23 cellular contexts compared by ENCODE assay signal in genomic region chr18:3879836-3880120, GRCh38.
DNase-seq lines count a peak whose midpoint lies in the region; ATAC-seq, FAIRE-seq and TF ChIP-seq lines count a peak whose summit lies in the region.
"Had no signal": no experiment of that assay in that cellular context is flagged by ENCODE, and none has a peak within 500 bp of the region (broad histone marks: within the 10 kb centered on the region; RNA-seq: fewer than 3 reads in every experiment).

No MANE protein-coding gene starts in this region.

- 33% methylated on average over 19 of the region's 19 CpGs for WGBS in K562 (ENCODE audit: insufficient coverage, low coverage, missing lambda C conversion rate)

- H3K27ac ChIP-seq in K562 (ENCODE audit: extremely low read depth, low read depth, low read length) (no peak overlapping the region), kidney (ENCODE audit: low read depth in 2 of 2, low read length in 2 of 2) (no peak overlapping the region)
- H3K27ac ChIP-seq: A549, C4-2B had no signal

- H3K4me3 Mint-ChIP-seq in chondrocyte (ENCODE audit: unreplicated experiment), result no peak overlapping the region
- H3K4me3 Mint-ChIP-seq in stimulated activated naive CD8-positive, alpha-beta T cell treated with anti-CD3 and anti-CD28 coated beads, Interleukin-15, amount 100 ng/mL, for 72 hours, result no peak overlapping the region
- H3K4me3 Mint-ChIP-seq: CD4-positive, alpha-beta T cell; GM23338; HFFc6; IgD-negative memory B cell had no signal

- H3K4me3 ChIP-seq in K562 (no peak overlapping the region), kidney (ENCODE audit: low read length in 2 of 2) (no peak overlapping the region)
- H3K4me3 ChIP-seq: A549, GM23338 had no signal

- H3K27me3 Mint-ChIP-seq in chondrocyte (ENCODE audit: low read depth), result peaks cover 3% of the 10 kb centered on the region
- H3K27me3 Mint-ChIP-seq in stimulated activated naive CD8-positive, alpha-beta T cell treated with anti-CD3 and anti-CD28 coated beads, Interleukin-15, amount 100 ng/mL, for 72 hours, result peaks cover 8% of the 10 kb centered on the region
- H3K27me3 Mint-ChIP-seq: IgD-negative memory B cell had no signal

- H3K4me1 ChIP-seq in K562 (replicated peaks in 1 of 2; ENCODE audit: control insufficient read depth in 2 of 2, insufficient read depth in 2 of 2, low read length in 2 of 2) (peaks cover 0 to 11% of the 10 kb centered on the region in 2 experiments; a peak in 1 of 5 replicates), kidney (ENCODE audit: control insufficient read depth in 1 of 2, insufficient read depth in 1 of 2, low read depth in 1 of 2, low read length in 2 of 2) (no peaks in the 10 kb centered on the region)
- H3K4me1 ChIP-seq: Caco-2 had no signal

- H4K20me1 ChIP-seq in K562 (replicated peaks; ENCODE audit: control insufficient read depth, insufficient read depth, low read length), result no peaks in the 10 kb centered on the region; the same call in 1 of the 2 replicates

- no TSS peak for BruUV-seq in K562 (replicated peaks; lab: Mats Ljungman, UMichigan)

- in situ Hi-C loops in K562 (cut with MboI), result no loop called here

- intact Hi-C loops in K562 (cut with micrococcal nuclease) (no loop called here), kidney (cut with DNase I) (no loop called here)

- H3K27ac Mint-ChIP-seq in chondrocyte (ENCODE audit: unreplicated experiment), result no peak overlapping the region
- H3K27ac Mint-ChIP-seq in stimulated activated naive CD8-positive, alpha-beta T cell treated with anti-CD3 and anti-CD28 coated beads, Interleukin-15, amount 100 ng/mL, for 72 hours, result no peak overlapping the region
- H3K27ac Mint-ChIP-seq: CD4-positive, alpha-beta T cell; GM23338; HFFc6; IgD-negative memory B cell had no signal

- H3K9me3 ChIP-seq in K562 (replicated peaks; ENCODE audit: control insufficient read depth, insufficient read depth, low read depth, low read length) (no peaks in the 10 kb centered on the region), kidney (ENCODE audit: control insufficient read depth in 1 of 2, low read length in 2 of 2) (no peaks in the 10 kb centered on the region)
- H3K9me3 ChIP-seq: A549, Caco-2 had no signal

- TF ChIP-seq CTCF in K562 (IDR thresholded peaks at IDR 0.05 in 2 of 3, conservative IDR thresholded peaks at IDR 0.05 in 1 of 3; ENCODE audit: insufficient read depth in 2 of 3, low read depth in 1 of 3, low read length in 3 of 3), result no peak
- TF ChIP-seq CTCF in chondrocyte (IDR thresholded peaks at IDR 0.05), result no peak
- TF ChIP-seq CTCF in kidney (IDR thresholded peaks at IDR 0.05; ENCODE audit: borderline replicate concordance, extremely low read depth, insufficient read depth), result no peak

- no peak for TF ChIP-seq RAD21 in K562 (CRISPR knock-in tag; conservative IDR thresholded peaks at IDR 0.05 in 1 of 2, IDR thresholded peaks at IDR 0.05 in 1 of 2)

- no peak for FAIRE-seq in K562 (lab: Jason Lieb, UNC)
- no peak for FAIRE-seq in kidney (lab: Jason Lieb, UNC)
- FAIRE-seq: A549, D721Med, HepG2 had no signal

- DNase-seq in K562 (ENCODE audit: extremely low read depth in 1 of 4, low spot score in 3 of 4) (no peak), chondrocyte (ENCODE audit: low spot score) (peak; percentile 88), kidney (peak; percentile 68), 8988T (no peak), RKO (ENCODE audit: low spot score) (no peak)
- no peak for DNase-seq in stimulated activated naive CD8-positive, alpha-beta T cell treated with anti-CD3 and anti-CD28 coated beads, Interleukin-15, amount 100 ng/mL, for 72 hours
- DNase-seq: AML-193; Caco-2; CD4-positive, alpha-beta T cell; DMS79 treated with DMSO at 0.1 percent for 48 hours; GF-D8; H7; HFFc6; KG1 had no signal

- ATAC-seq in K562 (no peak; the same call in 1 of the 3 replicates), HG03025 (IDR thresholded peaks at IDR 0.05; ENCODE audit: low FRiP score, unreplicated experiment) (no peak), HG03442 (IDR thresholded peaks at IDR 0.05; ENCODE audit: unreplicated experiment) (no peak)
- ATAC-seq in stimulated activated naive CD8-positive, alpha-beta T cell treated with anti-CD3 and anti-CD28 coated beads, Interleukin-15, amount 100 ng/mL, for 72 hours, result peak; percentile 9
- ATAC-seq: A549, GM23338, HCT116, HepG2 had no signal

- H3K36me3 Mint-ChIP-seq in chondrocyte (ENCODE audit: low read depth), result peaks cover 3% of the 10 kb centered on the region
- H3K36me3 Mint-ChIP-seq: IgD-negative memory B cell had no signal

- CTCF ChIA-PET in K562 (lab: Yijun Ruan, JAX; ENCODE audit: low intra/inter-chr PET ratio), result no interaction called here

- H3K4me2 ChIP-seq in K562 (ENCODE audit: insufficient read depth, low read length), result no peak overlapping the region
- H3K4me2 ChIP-seq: A549, GM23338 had no signal

- no peak for TF ChIP-seq EP300 in K562 (IDR thresholded peaks at IDR 0.05; ENCODE audit: low read length)

- POLR2A ChIA-PET in K562 (lab: Yijun Ruan, JAX), result interaction anchor here (0.7 kb wide), 1 partner anchor 25 kb away, joined by 3 read pairs; no protein-coding TSS in a partner anchor

- H2AFZ ChIP-seq in K562 (ENCODE audit: low read depth, low read length), result no peak overlapping the region; the same call in 1 of the 2 replicates
- H2AFZ ChIP-seq: GM23338 had no signal

- H3K9ac ChIP-seq in K562 (ENCODE audit: insufficient read depth in 1 of 2, low read depth in 2 of 2, low read length in 2 of 2) (no peak overlapping the region), kidney (ENCODE audit: low read length in 2 of 2) (no peak overlapping the region)

- H3K4me1 Mint-ChIP-seq in chondrocyte (ENCODE audit: low read depth), result no peaks in the 10 kb centered on the region
- H3K4me1 Mint-ChIP-seq in stimulated activated naive CD8-positive, alpha-beta T cell treated with anti-CD3 and anti-CD28 coated beads, Interleukin-15, amount 100 ng/mL, for 72 hours, result no peaks in the 10 kb centered on the region
- H3K4me1 Mint-ChIP-seq: IgD-negative memory B cell had no signal

- no peaks in the 10 kb centered on the region for H3K9me1 ChIP-seq in K562 (ENCODE audit: control insufficient read depth, insufficient read depth, low read length)

- H3K9me3 Mint-ChIP-seq in chondrocyte (ENCODE audit: low read depth), result no peaks in the 10 kb centered on the region
- no peaks in the 10 kb centered on the region for H3K9me3 Mint-ChIP-seq in stimulated activated naive CD8-positive, alpha-beta T cell treated with anti-CD3 and anti-CD28 coated beads, Interleukin-15, amount 100 ng/mL, for 72 hours
- H3K9me3 Mint-ChIP-seq: CD4-positive, alpha-beta T cell; GM23338; HFFc6; IgD-negative memory B cell had no signal

- H3K27me3 ChIP-seq in K562 (ENCODE audit: control insufficient read depth in 2 of 2, insufficient read depth in 2 of 2, low read length in 2 of 2), result peaks cover 12 to 29% of the 10 kb centered on the region in 2 experiments; a peak in 4 of 5 replicates

- H3K79me2 ChIP-seq in K562 (ENCODE audit: control insufficient read depth, insufficient read depth, low read length), result no peaks in the 10 kb centered on the region

- no peaks in the 10 kb centered on the region for H3K36me3 ChIP-seq in K562 (ENCODE audit: control insufficient read depth, insufficient read depth, low read length)
- H3K36me3 ChIP-seq in kidney (ENCODE audit: control insufficient read depth in 1 of 2, insufficient read depth in 2 of 2, low read length in 2 of 2), result no peaks in the 10 kb centered on the region

- TF ChIP-seq POLR2A in K562 (conservative IDR thresholded peaks at IDR 0.05), result no peak

TF ChIP-seq in K562, 482 proteins besides CTCF, POLR2A, EP300 and RAD21:
- 0 out of 2 replicates have a peak, but pooled peaks have one; percentile 20 for TF ChIP-seq ETS1 (conservative IDR thresholded peaks at IDR 0.05; ENCODE audit: control insufficient read depth, low read depth, low read length)
- TF ChIP-seq YY1 (IDR thresholded peaks at IDR 0.05; ENCODE audit: borderline replicate concordance in 1 of 3, control insufficient read depth in 1 of 3, extremely low read depth in 1 of 3, insufficient read depth in 3 of 3, insufficient read length in 1 of 3, insufficient replicate concordance in 2 of 3, low read depth in 1 of 3, low read length in 2 of 3), result peak in 1 of 3 experiments; percentile 19
- no peak for TF ChIP-seq U2AF1 (optimal IDR thresholded peaks at IDR 0.05; ENCODE audit: low read depth, low read length)
- peak; percentile 58 for TF ChIP-seq GABPA (tag; conservative IDR thresholded peaks at IDR 0.05; ENCODE audit: low read depth)
- TF ChIP-seq CBX8 (IDR thresholded peaks at IDR 0.05; ENCODE audit: borderline replicate concordance, extremely low read depth, low read depth, low read length, poor library complexity, severe bottlenecking), result no peak
- no peak for TF ChIP-seq TEAD2 (tag; IDR thresholded peaks at IDR 0.05)

Comparison
In these comparisons a context has a peak if more than half of its experiments do, and no peak if none do; other contexts are left out.
1. DNase-seq: peak in chondrocyte (single experiment) and kidney (single experiment); none in K562 (0 of 4), stimulated activated naive CD8-positive, alpha-beta T cell treated with anti-CD3 and anti-CD28 coated beads, Interleukin-15, amount 100 ng/mL, for 72 hours (0 of 2), 8988T (single experiment) and RKO (single experiment).